In the genomic region with DNA sequence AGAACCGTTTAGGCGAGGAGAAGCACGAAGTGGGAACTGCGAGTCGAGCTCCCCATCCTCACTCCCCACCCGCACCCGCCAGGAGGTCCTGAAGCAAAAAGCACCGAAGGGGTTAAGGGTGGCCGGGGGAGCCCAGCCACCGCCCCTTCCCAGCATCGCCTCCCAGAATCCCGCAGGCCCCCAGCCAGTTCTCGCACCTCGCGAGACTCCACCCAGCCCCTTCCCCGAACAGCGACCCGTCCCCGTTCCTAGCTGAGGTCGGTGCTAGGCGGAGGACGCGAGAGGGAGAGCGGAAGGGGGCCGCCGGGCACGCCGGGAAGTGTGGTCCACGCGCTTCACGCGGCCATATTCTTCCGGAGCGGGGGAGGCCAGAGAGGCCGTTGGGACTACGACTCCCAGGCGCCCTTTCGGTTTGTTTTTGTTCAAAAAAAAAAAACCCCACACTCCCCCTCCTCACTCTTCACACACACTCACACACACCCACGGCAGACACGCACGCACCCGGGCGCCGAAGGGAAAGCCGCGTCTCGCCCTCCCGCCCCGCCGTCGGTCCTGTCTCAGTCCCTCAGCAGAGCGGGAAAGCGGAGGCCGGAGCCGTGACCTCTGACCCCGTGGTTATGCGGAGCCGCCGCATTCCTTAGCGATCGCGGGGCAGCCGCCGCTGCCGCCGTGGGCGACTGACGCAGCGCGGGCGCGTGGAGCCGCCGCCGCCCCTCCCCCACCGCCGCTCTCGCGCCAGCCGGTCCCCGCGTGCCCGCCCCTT, we compare ENCODE assay signal across 8 cellular contexts. TPM values are rescaled to one million over a fixed set of nuclear protein-coding genes. Genes with fewer than 3 reads are reported as not detected.
DNase-seq lines count a peak whose midpoint lies in the region; ATAC-seq, FAIRE-seq and TF ChIP-seq lines count a peak whose summit lies in the region.

TSS of gene ASXL1 (plus strand) at position 463 of the 763 bp plus-strand sequence. CDS start 445 bp downstream, outside the sequence.

- H3K27ac Mint-ChIP-seq in activated T-cell treated with anti-CD3 and anti-CD28 coated beads, Interleukin-2, amount 50 U/mL, for 72 hours: peak within 1 kb of the TSS; percentile 95

- H3K4me3 Mint-ChIP-seq in activated T-cell treated with anti-CD3 and anti-CD28 coated beads, Interleukin-2, amount 50 U/mL, for 72 hours: peak within 1 kb of the TSS; percentile 96 to 97

- peaks cover 8 to 30% of the 10 kb centered on the region in 2 donors for H3K36me3 Mint-ChIP-seq in activated T-cell treated with anti-CD3 and anti-CD28 coated beads, Interleukin-2, amount 50 U/mL, for 72 hours (ENCODE audit: insufficient read depth in 2 of 2)

- under 1% methylated on average over 50 of the region's 83 CpGs for WGBS in esophagus muscularis mucosa

- peaks cover 28 to 73% (median 57%) of the 10 kb centered on the region in 4 donors for H3K4me1 ChIP-seq in esophagus muscularis mucosa

- intact Hi-C loops in esophagus muscularis mucosa (cut with DNase I): loop anchor here (5.0 to 10.0 kb wide), 3 partner anchors 97 to 151 kb away; partner anchors contain the start of genes PLAGL2 and POFUT1

- no peaks in the 10 kb centered on the region for H3K27me3 ChIP-seq in esophagus muscularis mucosa

- no peak for TF ChIP-seq CTCF in esophagus muscularis mucosa (IDR thresholded peaks at IDR 0.05)

- peak; percentile 73 for ATAC-seq in GM21737 (IDR thresholded peaks at IDR 0.05; ENCODE audit: unreplicated experiment)
- ATAC-seq in activated T-cell treated with anti-CD3 and anti-CD28 coated beads, Interleukin-2, amount 50 U/mL, for 72 hours (replicated peaks in 1 of 2): peak; percentile 79 to 83

- H3K4me3 ChIP-seq in esophagus muscularis mucosa: peak within 1 kb of the TSS; percentile 86 to 98 (median 90)

- H3K9me3 ChIP-seq in KOPT-K1 (ENCODE audit: insufficient read depth, low read length, poor library complexity, severe bottlenecking): no peaks in the 10 kb centered on the region
- H3K9me3 ChIP-seq in esophagus muscularis mucosa: no peaks in the 10 kb centered on the region

- H3K36me3 ChIP-seq in KOPT-K1 (ENCODE audit: insufficient read depth, low read length) (0 out of 2 replicates have a peak, but pooled peaks cover 9% of the 10 kb centered on the region), esophagus muscularis mucosa (no peaks in the 10 kb centered on the region)

- no peak for TF ChIP-seq POLR2A in esophagus muscularis mucosa (IDR thresholded peaks at IDR 0.05; ENCODE audit: low read depth)

- peak; percentile 73 for FAIRE-seq in RCC 7860 (lab: Jason Lieb, UNC)

- no peaks in the 10 kb centered on the region for H3K27me3 Mint-ChIP-seq in activated T-cell treated with anti-CD3 and anti-CD28 coated beads, Interleukin-2, amount 50 U/mL, for 72 hours (ENCODE audit: low read depth)

- no peaks in the 10 kb centered on the region for H3K9me3 Mint-ChIP-seq in activated T-cell treated with anti-CD3 and anti-CD28 coated beads, Interleukin-2, amount 50 U/mL, for 72 hours

- H3K27ac ChIP-seq in KOPT-K1 (ENCODE audit: low read depth, low read length, poor library complexity, severe bottlenecking) (peak within 1 kb of the TSS; percentile 97), esophagus muscularis mucosa (replicated peaks in 1 of 4) (peak within 1 kb of the TSS; percentile 95 to 98 (median 97))

- peak; percentile 99 for DNase-seq in DMS79 (lab: John Stamatoyannopoulos, UW)
- peak; percentile 97 for DNase-seq in RCC 7860 (ENCODE audit: low spot score)
- DNase-seq in activated T-cell treated with anti-CD3 and anti-CD28 coated beads, Interleukin-2, amount 50 U/mL, for 72 hours: peak; percentile 96 to 98
- DNase-seq in esophagus muscularis mucosa (ENCODE audit: extremely low spot score): peak; percentile 98
- peak; percentile 99 for DNase-seq in myocyte (ENCODE audit: low read depth)
- DNase-seq in stimulated activated CD8-positive, alpha-beta memory T cell treated with anti-CD3 and anti-CD28 coated beads, Interleukin-7, amount 100 ng/mL, for 48 hours (ENCODE audit: extremely low read depth in 1 of 2, low read depth in 1 of 2): peak; percentile 92 to 95

- TF ChIP-seq EP300 in esophagus muscularis mucosa (IDR thresholded peaks at IDR 0.05): no peak

- H3K4me1 Mint-ChIP-seq in activated T-cell treated with anti-CD3 and anti-CD28 coated beads, Interleukin-2, amount 50 U/mL, for 72 hours (ENCODE audit: low read depth): peaks cover 84% of the 10 kb centered on the region

RNA-seq across cellular contexts. Expression of gene ASXL1, which starts in this region (rescaled TPM):
- 100 to 1,000 TPM; 158 to 168 TPM for total RNA-seq in activated T-cell treated with anti-CD3 and anti-CD28 coated beads, Interleukin-2, amount 50 U/mL, for 72 hours
- total RNA-seq in esophagus muscularis mucosa: 10 to 100 TPM; 56.5 to 66.7 (median 61.8) TPM
- 27.0 and 29.9 TPM in 2 replicates for total RNA-seq in myocyte
- polyA plus RNA-seq in myocyte (2012): 25.5 TPM

Comparison
In these comparisons a context has a peak if more than half of its experiments do, and no peak if none do; other contexts are left out.
1. Peak in every context shown above with its lines: DNase-seq, ATAC-seq, H3K4me3 ChIP-seq and H3K27ac ChIP-seq.